Comparison of ENCODE assay signal across 11 cellular contexts in the genomic region with DNA sequence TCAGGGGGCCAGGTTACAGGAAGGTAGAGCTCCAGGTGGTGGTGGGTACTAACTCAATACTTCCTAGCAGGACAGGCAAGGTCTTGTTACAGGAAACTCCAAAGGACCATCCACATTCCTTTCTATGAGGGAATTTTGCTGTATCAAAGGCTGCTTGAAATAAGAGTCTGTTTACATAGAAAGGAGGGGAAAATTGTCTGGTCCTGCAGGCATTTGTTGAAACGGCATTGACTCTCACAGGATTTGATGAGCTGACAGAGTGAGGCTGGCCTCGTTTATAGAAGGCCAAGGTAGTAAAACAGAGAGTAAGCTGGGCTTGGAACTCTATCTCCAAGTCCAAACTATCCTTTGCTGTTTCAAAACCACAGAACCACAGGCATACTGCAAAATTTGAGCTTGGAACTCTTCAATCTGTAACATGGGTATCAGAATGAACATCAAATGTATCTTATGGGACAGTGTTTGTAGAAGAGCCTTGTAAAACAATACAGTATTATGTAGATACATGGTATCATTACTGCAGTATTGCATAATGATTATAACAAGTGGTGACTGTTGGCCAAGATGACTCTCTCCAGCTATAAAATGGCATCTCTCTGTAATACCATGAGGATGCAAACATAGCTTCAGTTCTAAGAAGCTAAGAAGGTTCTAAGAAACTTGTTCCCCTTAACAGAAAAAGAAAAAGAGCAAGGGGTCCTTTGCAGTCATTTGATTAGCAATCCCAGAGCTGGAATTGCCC.
A peak's percentile ranks its signal among the peaks of the same experiment; 100 is the strongest.
DNase-seq lines count a peak whose midpoint lies in the region; ATAC-seq and TF ChIP-seq lines count a peak whose summit lies in the region.
"Had no signal": no experiment of that assay in that cellular context is flagged by ENCODE, and none has a peak within 500 bp of the region (broad histone marks: within the 10 kb centered on the region; RNA-seq: fewer than 3 reads in every experiment).

No MANE protein-coding gene starts in this region.

- H3K79me1 ChIP-seq in H9 (ENCODE audit: insufficient read depth, low read depth, low read length, poor library complexity, severe bottlenecking), result no peaks in the 10 kb centered on the region

- H2BK20ac ChIP-seq in H9 (ENCODE audit: low read depth, low read length, poor library complexity, severe bottlenecking), result no peak overlapping the region

- no peak overlapping the region for H3K56ac ChIP-seq in H9 (ENCODE audit: insufficient read length, low read depth, low read length)

- H3K9me3 ChIP-seq in HEK293 (ENCODE audit: control insufficient read depth, insufficient read depth, low read depth, low read length) (no peaks in the 10 kb centered on the region), stomach smooth muscle (ENCODE audit: control insufficient read depth in 2 of 2, low read length in 2 of 2) (no peaks in the 10 kb centered on the region), H9 (ENCODE audit: control insufficient read depth, low read depth, low read length) (no peaks in the 10 kb centered on the region)

- CTCF ChIA-PET in HEK293 (lab: Yijun Ruan, JAX), result interaction anchor here (0.8 to 2.3 kb wide), 13 partner anchors 11 to 148 kb away, joined by 3 to 10 read pairs (median 3); partner anchors contain the start of gene EFHC1

- H4K91ac ChIP-seq in H9 (ENCODE audit: insufficient read length, low read depth, low read length), result no peak overlapping the region

- H3K27ac ChIP-seq in HEK293 (ENCODE audit: extremely low read depth, low read depth, low read length), result no peak overlapping the region
- H3K27ac ChIP-seq in adipose tissue (ENCODE audit: low read depth, low read length), result peak overlapping the region; percentile 77
- H3K27ac ChIP-seq in stomach smooth muscle (ENCODE audit: low read length), result peak overlapping the region; percentile 1
- no peak overlapping the region for H3K27ac ChIP-seq in H9 (ENCODE audit: insufficient read length, low read depth, low read length)

- no peaks in the 10 kb centered on the region for H3K9me3 Mint-ChIP-seq in H9
- H3K9me3 Mint-ChIP-seq: activated T-cell treated with anti-CD3 and anti-CD28 coated beads, Interleukin-2, amount 50 U/mL, for 4 hours had no signal

- no peak for ATAC-seq in GM18519 (IDR thresholded peaks at IDR 0.05; ENCODE audit: low FRiP score, unreplicated experiment)
- ATAC-seq: activated T-cell treated with anti-CD3 and anti-CD28 coated beads, Interleukin-2, amount 50 U/mL, for 4 hours had no signal

- no peak overlapping the region for H2AK5ac ChIP-seq in H9 (ENCODE audit: insufficient read length, low read length)

- H2BK120ac ChIP-seq in H9 (ENCODE audit: low read depth, low read length, poor library complexity, severe bottlenecking), result no peak overlapping the region

- H2BK5ac ChIP-seq in H9 (ENCODE audit: insufficient read length, low read length), result no peak overlapping the region

- H4K5ac ChIP-seq in H9 (ENCODE audit: insufficient read length, low read depth, low read length), result no peak overlapping the region

- H3K27me3 Mint-ChIP-seq in H9 (ENCODE audit: low read depth), result no peaks in the 10 kb centered on the region

- no peak overlapping the region for H2BK15ac ChIP-seq in H9 (ENCODE audit: low read depth, low read length)

- peaks cover 6 to 38% (median 14%) of the 10 kb centered on the region in 3 experiments; a peak in 4 of 7 replicates for H3K36me3 Mint-ChIP-seq in H9 (ENCODE audit: insufficient read depth in 1 of 3, low read depth in 3 of 3)

- H3T11ph ChIP-seq in H9 (ENCODE audit: low read length), result no peak overlapping the region

- no peak overlapping the region for H3K9ac ChIP-seq in stomach smooth muscle (ENCODE audit: low read length in 2 of 2)
- no peak overlapping the region for H3K9ac ChIP-seq in H9 (ENCODE audit: extremely low read depth, insufficient read length, low read length)

- no peaks in the 10 kb centered on the region for H3K23me2 ChIP-seq in H9 (ENCODE audit: insufficient read length, low read depth, low read length, poor library complexity, severe bottlenecking)

- POLR2A ChIA-PET in HEK293 (lab: Yijun Ruan, JAX), result interaction anchor here (0.6 to 2.3 kb wide), 4 partner anchors 11 to 62 kb away, joined by 3 to 17 read pairs (median 7); partner anchors contain the start of gene TRAM2

- H3K27ac Mint-ChIP-seq in H9, result peak overlapping the region in 1 of 3 experiments; percentile 30; a peak in 2 of 7 replicates

- H4K20me1 ChIP-seq in H9 (ENCODE audit: control insufficient read depth, insufficient read depth, insufficient read length), result no peaks in the 10 kb centered on the region

- H4K8ac ChIP-seq in H9 (replicated peaks; ENCODE audit: insufficient read length, low read depth, low read length), result no peak overlapping the region

- no peak overlapping the region for H3K4me2 ChIP-seq in H9 (ENCODE audit: insufficient read depth, insufficient read length, low read length)

- peaks cover 43 to 65% of the 10 kb centered on the region in 2 experiments for H3K4me1 Mint-ChIP-seq in H9

- no peak overlapping the region for H3K23ac ChIP-seq in H9 (ENCODE audit: insufficient read length, low read depth, low read length)

- H3K4ac ChIP-seq in H9 (ENCODE audit: low read depth, low read length), result no peak overlapping the region

- H3K4me3 Mint-ChIP-seq in H9, result no peak overlapping the region
- H3K4me3 Mint-ChIP-seq: activated T-cell treated with anti-CD3 and anti-CD28 coated beads, Interleukin-2, amount 50 U/mL, for 4 hours had no signal

- H2AFZ ChIP-seq in H9 (ENCODE audit: low read length), result no peak overlapping the region

- H3K27me3 ChIP-seq in stomach smooth muscle (ENCODE audit: control insufficient read depth in 1 of 2, insufficient read depth in 2 of 2, low read length in 2 of 2), result no peaks in the 10 kb centered on the region
- no peaks in the 10 kb centered on the region for H3K27me3 ChIP-seq in H9 (ENCODE audit: insufficient read depth, low read length)

- peaks cover 2% of the 10 kb centered on the region; the same call in 1 of the 2 replicates for H3K79me2 ChIP-seq in H9 (ENCODE audit: insufficient read depth, low read length)

- DNase-seq in iris pigment epithelial cell (ENCODE audit: low read depth), result peak; percentile 71
- DNase-seq in H9, result no peak
- no peak for DNase-seq in NCI-H1092 treated with DMSO at 0.1 percent for 48 hours (lab: John Stamatoyannopoulos, UW)
- no peak for DNase-seq in HK-2 (ENCODE audit: unreplicated experiment)
- DNase-seq: activated CD4-positive, CD25-positive, alpha-beta regulatory T cell; activated T-cell treated with anti-CD3 and anti-CD28 coated beads, Interleukin-2, amount 50 U/mL, for 4 hours; NCI-H510A treated with DMSO at 0.1 percent for 48 hours had no signal

- H2BK12ac ChIP-seq in H9 (ENCODE audit: insufficient read length, low read depth, low read length), result no peak overlapping the region

- no peak overlapping the region for H3K14ac ChIP-seq in H9 (ENCODE audit: insufficient read depth, low read length)

- H3K4me3 ChIP-seq in HEK293 (ENCODE audit: low read depth, low read length) (no peak overlapping the region), stomach smooth muscle (ENCODE audit: low read length in 2 of 2) (no peak overlapping the region)

- 55 to 72% (median 68%) methylated on average over 2 of the region's 2 CpGs for WGBS in adipose tissue, 3 donors
- WGBS in H9 (ENCODE audit: extremely low coverage, insufficient read length, low lambda C conversion rate), result no CpG with 5 or more reads among the region's 2 CpGs

- no peak overlapping the region for H3K18ac ChIP-seq in H9 (ENCODE audit: insufficient read length, low read depth, low read length)

- H3K36me3 ChIP-seq in HEK293 (ENCODE audit: control insufficient read depth in 2 of 2, insufficient read depth in 1 of 2, low read length in 2 of 2) (peaks cover 0 to 5% of the 10 kb centered on the region in 2 experiments; a peak in 1 of 3 replicates), stomach smooth muscle (ENCODE audit: control insufficient read depth in 2 of 2, insufficient read depth in 2 of 2, low read length in 2 of 2) (peaks cover 4 to 15% of the 10 kb centered on the region in 2 donors)

- H3K4me1 ChIP-seq in HEK293 (ENCODE audit: control insufficient read depth, insufficient read depth, low read length) (peaks cover 6% of the 10 kb centered on the region; the same call in 1 of the 2 replicates), stomach smooth muscle (ENCODE audit: control insufficient read depth, insufficient read depth, low read length) (peaks cover 57% of the 10 kb centered on the region), H9 (ENCODE audit: insufficient read depth, low read length) (peaks cover 5% of the 10 kb centered on the region; the same call in 1 of the 2 replicates)

- TF ChIP-seq CTCF in HEK293 (tag by site-specific recombination; IDR thresholded peaks at IDR 0.05) (no peak), H9 (conservative IDR thresholded peaks at IDR 0.05) (no peak)

TF ChIP-seq in HEK293, 187 proteins besides CTCF, POLR2A, EP300 and RAD21:
- TF ChIP-seq SCRT2 (tag by site-specific recombination; IDR thresholded peaks at IDR 0.05) (no peak), ZNF37A (tag by site-specific recombination; IDR thresholded peaks at IDR 0.05) (no peak), ZNF24 (tag by site-specific recombination; IDR thresholded peaks at IDR 0.05) (no peak), ZNF114 (tag by site-specific recombination; IDR thresholded peaks at IDR 0.05) (no peak), ZNF624 (tag by site-specific recombination; IDR thresholded peaks at IDR 0.05) (no peak), KLF7 (tag by site-specific recombination; IDR thresholded peaks at IDR 0.05; ENCODE audit: borderline replicate concordance) (no peak), ZNF623 (tag by site-specific recombination; IDR thresholded peaks at IDR 0.05) (no peak), PRDM1 (tag by site-specific recombination; IDR thresholded peaks at IDR 0.05) (0 out of 2 replicates have a peak, but pooled peaks have one; percentile 44), ZNF513 (tag by site-specific recombination; IDR thresholded peaks at IDR 0.05) (no peak), ZNF843 (tag by site-specific recombination; IDR thresholded peaks at IDR 0.05) (no peak), YY2 (tag by site-specific recombination; IDR thresholded peaks at IDR 0.05) (no peak), FEZF1 (tag by site-specific recombination; IDR thresholded peaks at IDR 0.05) (peak; percentile 55; the same call in 1 of the 2 replicates), ZNF48 (tag by site-specific recombination; IDR thresholded peaks at IDR 0.05) (no peak)

Comparison
In these comparisons a context has a peak if more than half of its experiments do, and no peak if none do; other contexts are left out.
1. H3K27ac ChIP-seq: peak in adipose tissue (single experiment) and stomach smooth muscle (single experiment); none in HEK293 (single experiment) and H9 (single experiment).